In the genomic region with DNA sequence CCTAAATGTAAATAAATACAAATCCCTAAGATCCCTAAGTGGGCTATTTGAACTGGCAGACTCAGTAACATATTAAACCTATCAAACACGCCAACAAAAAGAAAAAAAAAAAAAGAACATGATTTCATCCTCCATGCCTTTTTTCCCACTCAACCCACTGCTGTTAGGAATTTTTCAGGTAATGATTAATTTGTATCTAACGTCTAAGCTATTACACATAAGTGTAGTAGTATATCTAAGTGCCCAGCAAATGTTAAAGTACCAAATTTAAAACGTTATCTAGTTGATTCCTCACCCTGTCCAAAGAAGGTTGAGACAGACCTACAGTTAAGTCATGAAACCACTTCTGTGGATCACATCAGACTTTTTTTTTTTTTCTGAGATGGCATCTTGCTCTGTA, we compare ENCODE assay signal across 8 cellular contexts. TPM values are rescaled to one million over a fixed set of nuclear protein-coding genes. Genes with fewer than 3 reads are reported as not detected.
DNase-seq lines count a peak whose midpoint lies in the region; ATAC-seq and TF ChIP-seq lines count a peak whose summit lies in the region.

No MANE protein-coding gene starts in this region.

- H3K9ac ChIP-seq in mesenchymal stem cell (ENCODE audit: low read length) = peak overlapping the region; percentile 94

- H3K27ac ChIP-seq in caudate nucleus (ENCODE audit: low read depth, low read length) = peak overlapping the region; percentile 74
- peak overlapping the region; percentile 100 for H3K27ac ChIP-seq in mesenchymal stem cell (ENCODE audit: low read length, poor library complexity, severe bottlenecking)
- H3K27ac ChIP-seq in tibial artery = peak overlapping the region; percentile 75 to 80

- no peak overlapping the region for H2AFZ ChIP-seq in mesenchymal stem cell (ENCODE audit: low read depth, low read length)

- no peak overlapping the region for H4K8ac ChIP-seq in mesenchymal stem cell (ENCODE audit: low read length)

- peak overlapping the region; percentile 76 for H3K27ac Mint-ChIP-seq in activated CD4-positive, alpha-beta T cell treated with anti-CD3 and anti-CD28 coated beads, Interleukin-2, amount 10 ng/mL, durations not matched to agents 7 days and 5 days

- H3K9me3 ChIP-seq in mesenchymal stem cell (ENCODE audit: control insufficient read depth, low read length) (no peaks in the 10 kb centered on the region), tibial artery (no peaks in the 10 kb centered on the region)

- H3K18ac ChIP-seq in mesenchymal stem cell (ENCODE audit: low read depth in 1 of 2, low read length in 2 of 2) = no peak overlapping the region

- WGBS in mesenchymal stem cell = 95% methylated on average over 2 of the region's 3 CpGs

- H2BK12ac ChIP-seq in mesenchymal stem cell (ENCODE audit: low read length in 2 of 2) = no peak overlapping the region

- CTCF ChIA-PET in activated CD4-positive, alpha-beta T cell treated with anti-CD3 and anti-CD28 coated beads, Interleukin-2, amount 10 ng/mL, durations not matched to agents 7 days and 5 days (lab: Charles Lee) = no interaction called here

- H3K4me2 ChIP-seq in mesenchymal stem cell (ENCODE audit: low read length, poor library complexity, severe bottlenecking) = peak overlapping the region; percentile 47

- no peaks in the 10 kb centered on the region for H3K27me3 ChIP-seq in mesenchymal stem cell (ENCODE audit: control insufficient read depth in 1 of 2, insufficient read depth in 1 of 2, low read length in 2 of 2)
- no peaks in the 10 kb centered on the region for H3K27me3 ChIP-seq in tibial artery

- H3K14ac ChIP-seq in mesenchymal stem cell (ENCODE audit: low read length in 2 of 2) = no peak overlapping the region

- POLR2A ChIA-PET in activated CD4-positive, alpha-beta T cell treated with anti-CD3 and anti-CD28 coated beads, Interleukin-2, amount 10 ng/mL, durations not matched to agents 7 days and 5 days (lab: Charles Lee) = interaction anchor here (0.6 kb wide), 1 partner anchor 115 kb away, joined by 13 read pairs; no protein-coding TSS in a partner anchor

- H3K36me3 ChIP-seq in mesenchymal stem cell (ENCODE audit: control insufficient read depth in 1 of 2, insufficient read depth in 2 of 2, low read depth in 1 of 2, low read length in 2 of 2) (peaks cover 22 to 73% of the 10 kb centered on the region in 2 experiments), tibial artery (peaks cover 5 to 45% (median 36%) of the 10 kb centered on the region in 3 donors)

- H4K91ac ChIP-seq in mesenchymal stem cell (ENCODE audit: low read length) = no peak overlapping the region

- no peaks in the 10 kb centered on the region for H3K9me3 Mint-ChIP-seq in activated CD4-positive, alpha-beta T cell treated with anti-CD3 and anti-CD28 coated beads, Interleukin-2, amount 10 ng/mL, durations not matched to agents 7 days and 5 days

- no peak overlapping the region for H2BK5ac ChIP-seq in mesenchymal stem cell (ENCODE audit: low read depth, low read length, poor library complexity, severe bottlenecking)

- H3K4me3 Mint-ChIP-seq in activated CD4-positive, alpha-beta T cell treated with anti-CD3 and anti-CD28 coated beads, Interleukin-2, amount 10 ng/mL, durations not matched to agents 7 days and 5 days = no peak overlapping the region

- H3K36me3 Mint-ChIP-seq in activated CD4-positive, alpha-beta T cell treated with anti-CD3 and anti-CD28 coated beads, Interleukin-2, amount 10 ng/mL, durations not matched to agents 7 days and 5 days (ENCODE audit: low read depth) = peaks cover 71% of the 10 kb centered on the region

- no peak overlapping the region for H2BK15ac ChIP-seq in mesenchymal stem cell (ENCODE audit: low read depth, poor library complexity, severe bottlenecking)

- H2AK5ac ChIP-seq in mesenchymal stem cell (ENCODE audit: low read length, severe bottlenecking) = no peak overlapping the region

- H3K4me3 ChIP-seq in mesenchymal stem cell (ENCODE audit: insufficient read depth in 1 of 2, low read depth in 1 of 2, low read length in 2 of 2) (peak overlapping the region in 1 of 2 experiments; percentile 19), tibial artery (no peak overlapping the region)

- H3K4ac ChIP-seq in mesenchymal stem cell (ENCODE audit: low read depth in 1 of 2, low read length in 2 of 2) = no peak overlapping the region

- intact Hi-C loops in tibial artery (cut with DNase I; ENCODE audit: low total_unique reads) = no loop called here

- no peak overlapping the region for H2BK120ac ChIP-seq in mesenchymal stem cell (ENCODE audit: low read depth, low read length)

- no peak for DNase-seq in activated CD4-positive, alpha-beta T cell treated with anti-CD3 and anti-CD28 coated beads, Interleukin-2, amount 10 ng/mL, durations not matched to agents 7 days and 5 days
- no peak for DNase-seq in activated CD4-positive, alpha-beta T cell treated with anti-CD3 and anti-CD28 coated beads, Interleukin-2, amount 50 U/mL, for 48 hours
- DNase-seq in caudate nucleus (lab: John Stamatoyannopoulos, UW) = no peak
- no peak for DNase-seq in mesenchymal stem cell
- DNase-seq in tibial artery = no peak
- no peak for DNase-seq in AG08396 (ENCODE audit: low spot score)
- DNase-seq in NCI-H1048 (lab: John Stamatoyannopoulos, UW) = no peak

- H3K79me1 ChIP-seq in mesenchymal stem cell (replicated peaks; ENCODE audit: low read length, poor library complexity, severe bottlenecking) = peaks cover 7% of the 10 kb centered on the region

- peaks cover 6% of the 10 kb centered on the region for H3K4me1 ChIP-seq in mesenchymal stem cell (ENCODE audit: control insufficient read depth, insufficient read depth, low read depth, low read length)
- peaks cover 0 to 38% (median 13%) of the 10 kb centered on the region in 4 donors for H3K4me1 ChIP-seq in tibial artery

- peaks cover 51% of the 10 kb centered on the region for H3K4me1 Mint-ChIP-seq in activated CD4-positive, alpha-beta T cell treated with anti-CD3 and anti-CD28 coated beads, Interleukin-2, amount 10 ng/mL, durations not matched to agents 7 days and 5 days

- TF ChIP-seq CTCF in tibial artery (IDR thresholded peaks at IDR 0.05) = no peak

- ATAC-seq in HG03342 (IDR thresholded peaks at IDR 0.05; ENCODE audit: unreplicated experiment) = no peak

- no peaks in the 10 kb centered on the region for H3K27me3 Mint-ChIP-seq in activated CD4-positive, alpha-beta T cell treated with anti-CD3 and anti-CD28 coated beads, Interleukin-2, amount 10 ng/mL, durations not matched to agents 7 days and 5 days

- H3K23ac ChIP-seq in mesenchymal stem cell (ENCODE audit: low read length in 2 of 2) = no peak overlapping the region

RNA-seq across cellular contexts. Expression of gene ARID4A, which starts 16.4 kb away (rescaled TPM):
- total RNA-seq in activated CD4-positive, alpha-beta T cell treated with anti-CD3 and anti-CD28 coated beads, Interleukin-2, amount 10 ng/mL, durations not matched to agents 7 days and 5 days = 10 to 100 TPM; 32.8 to 37.3 TPM
- 19.1 TPM for polyA plus RNA-seq in mesenchymal stem cell (2013, experiment 1 of 2)
- 17.8 TPM for polyA plus RNA-seq in mesenchymal stem cell (2013, experiment 2 of 2)

RNA-seq across cellular contexts. Expression of gene PSMA3, which starts 37.3 kb away (rescaled TPM):
- 100 to 1,000 TPM; 233 to 245 TPM for total RNA-seq in activated CD4-positive, alpha-beta T cell treated with anti-CD3 and anti-CD28 coated beads, Interleukin-2, amount 10 ng/mL, durations not matched to agents 7 days and 5 days
- 363 TPM for polyA plus RNA-seq in mesenchymal stem cell (2013, experiment 1 of 2)
- polyA plus RNA-seq in mesenchymal stem cell (2013, experiment 2 of 2) = 377 TPM
